Comparison of ENCODE assay signal across 1 cellular context in genomic region chr7:120951309-120951706, GRCh38.
TF ChIP-seq lines count a peak whose summit lies in the region.

No MANE protein-coding gene starts in this region.

TF ChIP-seq in endothelial cell of umbilical vein, 7 proteins besides CTCF, POLR2A, EP300 and RAD21 (continued from another document):
- TF ChIP-seq MYC (IDR thresholded peaks at IDR 0.05; ENCODE audit: low read depth, low read length) (no peak), FOS (IDR thresholded peaks at IDR 0.05; ENCODE audit: borderline replicate concordance, insufficient read depth, low read length) (no peak)
